Comparison of ENCODE assay signal across 22 cellular contexts in genomic region chr3:38600551-38600950, GRCh38. TPM values are rescaled to one million over a fixed set of nuclear protein-coding genes. Genes with fewer than 3 reads are reported as not detected.
DNase-seq lines count a peak whose midpoint lies in the region; ATAC-seq and TF ChIP-seq lines count a peak whose summit lies in the region.
"Had no signal": no experiment of that assay in that cellular context is flagged by ENCODE, and none has a peak within 500 bp of the region (broad histone marks: within the 10 kb centered on the region; RNA-seq: fewer than 3 reads in every experiment).

No MANE protein-coding gene starts in this region.

- no peak overlapping the region for H3K27ac ChIP-seq in heart right ventricle
- H3K27ac ChIP-seq in RWPE2 (ENCODE audit: poor library complexity, severe bottlenecking), result no peak overlapping the region
- no peak overlapping the region for H3K27ac ChIP-seq in mesendoderm (ENCODE audit: low read depth, low read length)
- no peak overlapping the region for H3K27ac ChIP-seq in upper lobe of right lung
- H3K27ac ChIP-seq: BLaER1, HL-60 had no signal

- H3K4me1 ChIP-seq in heart right ventricle (no peaks in the 10 kb centered on the region), RWPE2 (ENCODE audit: insufficient read depth, poor library complexity, severe bottlenecking) (no peaks in the 10 kb centered on the region), mesendoderm (ENCODE audit: control insufficient read depth, low read depth, low read length) (peaks cover 1% of the 10 kb centered on the region), upper lobe of right lung (no peaks in the 10 kb centered on the region)
- H3K4me1 ChIP-seq: BLaER1 had no signal

- H3K18ac ChIP-seq in mesendoderm (ENCODE audit: low read length), result no peak overlapping the region

- H3K9me3 ChIP-seq in heart right ventricle (peaks cover 0 to 7% (median 0%) of the 10 kb centered on the region in 11 donors), RWPE2 (ENCODE audit: severe bottlenecking) (no peaks in the 10 kb centered on the region), upper lobe of right lung (no peaks in the 10 kb centered on the region)
- H3K9me3 ChIP-seq: BLaER1 had no signal

- ATAC-seq in heart right ventricle (no peak), RWPE2 (ENCODE audit: low read depth) (no peak), upper lobe of right lung (no peak)
- ATAC-seq: HCT116 had no signal

- H2BK5ac ChIP-seq in mesendoderm (ENCODE audit: low read length), result no peak overlapping the region

- H3K4ac ChIP-seq in mesendoderm (ENCODE audit: low read depth, low read length), result no peak overlapping the region

- H4K8ac ChIP-seq in mesendoderm (ENCODE audit: low read depth, low read length), result no peak overlapping the region

- intact Hi-C loops in cardiac septum (cut with DNase I), result no loop called here
- intact Hi-C loops in heart right ventricle (cut with DNase I), result no loop called here
- intact Hi-C loops in upper lobe of right lung (cut with DNase I), result no loop called here

- H3K27me3 ChIP-seq in heart right ventricle, result no peaks in the 10 kb centered on the region
- no peaks in the 10 kb centered on the region for H3K27me3 ChIP-seq in RWPE2 (ENCODE audit: insufficient read depth, poor library complexity, severe bottlenecking)
- no peaks in the 10 kb centered on the region for H3K27me3 ChIP-seq in mesendoderm (ENCODE audit: insufficient read depth, low read length, poor library complexity)
- H3K27me3 ChIP-seq in upper lobe of right lung, result no peaks in the 10 kb centered on the region
- H3K27me3 ChIP-seq: BLaER1 had no signal

- no peaks in the 10 kb centered on the region for H3K79me2 ChIP-seq in mesendoderm (ENCODE audit: control insufficient read depth, insufficient read depth, low read length)

- H3K36me3 ChIP-seq in heart right ventricle (peaks cover 0 to 87% (median 0%) of the 10 kb centered on the region in 9 donors), RWPE2 (ENCODE audit: low read depth) (no peaks in the 10 kb centered on the region), mesendoderm (ENCODE audit: control insufficient read depth, insufficient read depth, low read length) (no peaks in the 10 kb centered on the region), upper lobe of right lung (no peaks in the 10 kb centered on the region)
- H3K36me3 ChIP-seq: BLaER1 had no signal

- no peak overlapping the region for H3K23ac ChIP-seq in mesendoderm (ENCODE audit: low read length)

- no peaks in the 10 kb centered on the region for H3K79me1 ChIP-seq in mesendoderm (ENCODE audit: low read length)

- TF ChIP-seq CTCF in heart right ventricle (IDR thresholded peaks at IDR 0.05) (no peak), RWPE2 (IDR thresholded peaks at IDR 0.05; ENCODE audit: poor library complexity, severe bottlenecking) (no peak), upper lobe of right lung (IDR thresholded peaks at IDR 0.05) (no peak)

- no peak overlapping the region for H3K56ac ChIP-seq in mesendoderm (ENCODE audit: low read length)

- 44 to 54% methylated on average over 1 of the region's 1 CpG for WGBS in heart right ventricle, 2 donors
- no CpG with 5 or more reads among the region's 1 CpG for WGBS in mesendoderm (ENCODE audit: extremely low coverage, insufficient coverage, low lambda C conversion rate)

- H3K9ac ChIP-seq in mesendoderm (ENCODE audit: low read length), result no peak overlapping the region
- H3K9ac ChIP-seq: BLaER1 had no signal

- H2BK120ac ChIP-seq in mesendoderm (ENCODE audit: low read depth, low read length), result no peak overlapping the region

- no peak overlapping the region for H4K5ac ChIP-seq in mesendoderm (ENCODE audit: low read length)

- no peak overlapping the region for H2BK15ac ChIP-seq in mesendoderm (replicated peaks; ENCODE audit: low read depth)

- DNase-seq in cardiac septum (ENCODE audit: low spot score) (peak; percentile 43), heart right ventricle (no peak), RWPE2 (ENCODE audit: low spot score) (peak; percentile 9), mesendoderm (peak; percentile 39), upper lobe of right lung (peak; percentile 7), C1 segment of cervical spinal cord (lab: John Stamatoyannopoulos, UW) (no peak), UCSD-AML1 (lab: John Stamatoyannopoulos, UW; ENCODE audit: unreplicated experiment) (no peak), SW480 (ENCODE audit: low spot score) (no peak)
- DNase-seq: 8988T; CD4-positive, CD25-positive, alpha-beta regulatory T cell; COR-L47; DMS 273 treated with DMSO at 0.1 percent for 48 hours; DMS53; DND-41; EL; GOT3; H7; HFFc6 had no signal

- no peak overlapping the region for H3K4me2 ChIP-seq in mesendoderm (ENCODE audit: low read length)
- H3K4me2 ChIP-seq: BLaER1 had no signal

- H2AK5ac ChIP-seq in mesendoderm (ENCODE audit: low read length), result no peak overlapping the region

- H3K4me3 ChIP-seq in heart right ventricle, result no peak overlapping the region
- H3K4me3 ChIP-seq in RWPE2 (ENCODE audit: severe bottlenecking), result no peak overlapping the region
- H3K4me3 ChIP-seq in mesendoderm (ENCODE audit: low read length), result no peak overlapping the region
- no peak overlapping the region for H3K4me3 ChIP-seq in upper lobe of right lung
- H3K4me3 ChIP-seq: BLaER1 had no signal

RNA-seq across cellular contexts. Expression of gene SCN5A, which starts 48.9 kb away (rescaled TPM):
- 166 TPM for total RNA-seq in cardiac septum
- total RNA-seq in heart right ventricle, result 100 to 1,000 TPM; 122 to 254 (median 182) TPM
- polyA plus RNA-seq in heart right ventricle, result 10 to 100 TPM; 29.9 to 61.5 TPM
- polyA plus RNA-seq in mesendoderm (2013, experiment 1 of 2), result 2.3 TPM
- 2.5 TPM for polyA plus RNA-seq in mesendoderm (2013, experiment 2 of 2)
- 0.58 TPM for total RNA-seq in upper lobe of right lung
- total RNA-seq: CD4-positive, CD25-positive, alpha-beta regulatory T cell had no signal
- polyA plus RNA-seq: CD4-positive, CD25-positive, alpha-beta regulatory T cell; CD8-positive, alpha-beta memory T cell had no signal

Comparison
In these comparisons a context has a peak if more than half of its experiments do, and no peak if none do; other contexts are left out.
1. DNase-seq: peak in cardiac septum (single experiment), RWPE2 (single experiment), mesendoderm (single experiment) and upper lobe of right lung (single experiment); none in heart right ventricle (0 of 2), C1 segment of cervical spinal cord (0 of 14), UCSD-AML1 (single experiment) and SW480 (single experiment).
2. RNA of gene SCN5A, which starts 48.9 kb away (total RNA-seq): 122 to 254 TPM in heart right ventricle and 166 TPM in cardiac septum (single experiment); 0.58 TPM in upper lobe of right lung (single experiment); every median in the first group is over 10 times any median in the second.